ENCODE assay signal across 19 cellular contexts in genomic region chr22:29510542-29510941, GRCh38.
"Had no signal": no experiment of that assay in that cellular context is flagged by ENCODE, and none has a peak within 500 bp of the region (broad histone marks: within the 10 kb centered on the region; RNA-seq: fewer than 3 reads in every experiment).

No MANE protein-coding gene starts in this region.

- ATAC-seq: effector memory CD8-positive, alpha-beta T cell; gastroesophageal sphincter; left colon; sciatic nerve; SK-N-SH treated with all-trans-retinoic acid at 6 μM for 48 hours; T-helper 17 cell had no signal

- H3K9me3 Mint-ChIP-seq: effector memory CD8-positive, alpha-beta T cell had no signal

- DNase-seq: activated CD4-positive, alpha-beta T cell treated with anti-CD3 and anti-CD28 coated beads, Interleukin-2, amount 50 U/mL, for 4 hours; activated CD4-positive, CD25-positive, alpha-beta regulatory T cell treated with anti-CD3 and anti-CD28 coated beads, Interleukin-2, amount 50 U/mL, for 72 hours; activated gamma-delta T cell; amygdala; cortex of kidney; effector memory CD8-positive, alpha-beta T cell; hippocampal formation; kidney; left colon; mammary epithelial cell; ovary; stimulated activated CD4-positive, alpha-beta T cell treated with anti-CD3 and anti-CD28 coated beads, Interleukin-4, amount 100 ng/mL, for 24 hours; stimulated activated naive CD4-positive, alpha-beta T cell; T-helper 17 cell; T1000 had no signal

- H3K27ac Mint-ChIP-seq: progenitor cell of endocrine pancreas, T-helper 17 cell had no signal

- H3K4me1 Mint-ChIP-seq: T-helper 17 cell had no signal

- H3K4me3 Mint-ChIP-seq: effector memory CD8-positive, alpha-beta T cell; T-helper 17 cell had no signal

- H3K27me3 Mint-ChIP-seq: effector memory CD8-positive, alpha-beta T cell; progenitor cell of endocrine pancreas; T-helper 17 cell had no signal
